Comparison of ENCODE assay signal across 25 cellular contexts in genomic region chr4:1554876-1555265, GRCh38.
A peak's percentile ranks its signal among the peaks of the same experiment; 100 is the strongest.
DNase-seq lines count a peak whose midpoint lies in the region; ATAC-seq, FAIRE-seq and TF ChIP-seq lines count a peak whose summit lies in the region.
"Had no signal": no experiment of that assay in that cellular context is flagged by ENCODE, and none has a peak within 500 bp of the region (broad histone marks: within the 10 kb centered on the region; RNA-seq: fewer than 3 reads in every experiment).

No MANE protein-coding gene starts in this region.

- no peak overlapping the region for H3K4me3 ChIP-seq in H1 (ENCODE audit: extremely low read depth in 1 of 4, insufficient read depth in 2 of 4, low read depth in 3 of 4, low read length in 4 of 4)
- H3K4me3 ChIP-seq: esophagus squamous epithelium, left ventricle myocardium inferior, upper lobe of left lung had no signal

- ATAC-seq in HG03378 (IDR thresholded peaks at IDR 0.05; ENCODE audit: unreplicated experiment): no peak

- no peaks in the 10 kb centered on the region; a peak in 1 of 4 replicates for H3K9me3 ChIP-seq in H1 (ENCODE audit: insufficient read depth in 2 of 2, low read depth in 1 of 2, low read length in 1 of 2)
- H3K9me3 ChIP-seq: esophagus squamous epithelium, left ventricle myocardium inferior, SK-N-SH, upper lobe of left lung had no signal

- no peak overlapping the region for H3K56ac ChIP-seq in H1 (replicated peaks; ENCODE audit: insufficient read length, low read depth, low read length)

- H2BK20ac ChIP-seq in H1 (ENCODE audit: low read length): no peak overlapping the region

- peak overlapping the region; percentile 68; the same call in 1 of the 2 replicates for H4K8ac ChIP-seq in H1 (ENCODE audit: extremely low read depth, insufficient read depth, low read length)

- CTCF ChIA-PET in H1 (lab: Charles Lee; ENCODE audit: partially characterized antibody): interaction anchor here (0.8 to 1.5 kb wide), 3 partner anchors 10 to 74 kb away, joined by 3 to 4 read pairs (median 3); no protein-coding TSS in a partner anchor

- no peaks in the 10 kb centered on the region for H3K79me1 ChIP-seq in H1 (ENCODE audit: low read depth, low read length)

- no peak overlapping the region for H2BK12ac ChIP-seq in H1 (ENCODE audit: low read depth, low read length)

- H3K79me2 ChIP-seq in H1 (ENCODE audit: control insufficient read depth in 1 of 2, insufficient read depth in 2 of 2, low read length in 2 of 2): no peaks in the 10 kb centered on the region

- H3K18ac ChIP-seq in H1 (ENCODE audit: extremely low read depth, low read length): no peak overlapping the region

- H4K20me1 ChIP-seq in H1 (replicated peaks in 1 of 2; ENCODE audit: control insufficient read depth in 1 of 2, insufficient read depth in 2 of 2, low read length in 2 of 2): no peaks in the 10 kb centered on the region

- TF ChIP-seq POLR2A in H1 (IDR thresholded peaks at IDR 0.05; ENCODE audit: control extremely low read depth in 1 of 2, low read depth in 2 of 2, low read length in 2 of 2): no peak

- no peak overlapping the region for H3K27ac ChIP-seq in H1 (ENCODE audit: low read depth, low read length)
- H3K27ac ChIP-seq: esophagus squamous epithelium, left ventricle myocardium inferior, upper lobe of left lung, WERI-Rb-1 had no signal

- H3K36me3 ChIP-seq in H1 (ENCODE audit: control insufficient read depth in 2 of 4, insufficient read depth in 4 of 4, low read length in 3 of 4): no peaks in the 10 kb centered on the region
- H3K36me3 ChIP-seq: esophagus squamous epithelium, left ventricle myocardium inferior, upper lobe of left lung, WERI-Rb-1 had no signal

- DNase-seq in NCI-H1092 treated with DMSO at 0.1 percent for 48 hours (lab: John Stamatoyannopoulos, UW) (peak; percentile 12), NCI-H1092 (lab: John Stamatoyannopoulos, UW) (no peak), NCI-H1105 treated with DMSO at 0.1 percent for 48 hours (lab: John Stamatoyannopoulos, UW) (peak; percentile 52), NCI-H345 (lab: John Stamatoyannopoulos, UW) (peak; percentile 94), H1 (ENCODE audit: low read depth in 1 of 2, low spot score in 2 of 2) (no peak), GM19240 (ENCODE audit: insufficient read length, low spot score) (no peak), ureter (ENCODE audit: low spot score) (no peak)
- DNase-seq: activated CD4-positive, alpha-beta T cell treated with anti-CD3 and anti-CD28 coated beads, Interleukin-2, amount 50 U/mL, for 1 hour; AML-193; aorta; CD8-positive, alpha-beta memory T cell; esophagus squamous epithelium; H9; hippocampal formation; left ventricle myocardium inferior; naive B cell; NCI-H1436 treated with DMSO at 0.1 percent for 48 hours; occipital lobe; SK-N-SH; T-helper 2 cell; WERI-Rb-1 had no signal

- no peak overlapping the region for H3K9ac ChIP-seq in H1 (replicated peaks in 1 of 4; ENCODE audit: extremely low read depth in 1 of 4, low read depth in 3 of 4, low read length in 3 of 4)
- H3K9ac ChIP-seq: SK-N-SH had no signal

- no peak overlapping the region for H4K5ac ChIP-seq in H1 (ENCODE audit: insufficient read length, low read depth, low read length)

- no peak overlapping the region for H2AK5ac ChIP-seq in H1 (ENCODE audit: low read depth, low read length)

- no peaks in the 10 kb centered on the region for H3K4me1 ChIP-seq in H1 (replicated peaks in 1 of 4; ENCODE audit: control insufficient read depth in 3 of 4, insufficient read depth in 4 of 4, low read length in 3 of 4)

- no peak overlapping the region for H3K4me2 ChIP-seq in H1 (ENCODE audit: insufficient read depth in 1 of 2, low read depth in 2 of 2, low read length in 2 of 2)
- H3K4me2 ChIP-seq: SK-N-SH had no signal

- no peak overlapping the region for H3K23ac ChIP-seq in H1 (ENCODE audit: insufficient read length)

- no peaks in the 10 kb centered on the region for H3K27me3 ChIP-seq in H1 (replicated peaks in 1 of 4; ENCODE audit: control insufficient read depth in 3 of 4, extremely low read depth in 1 of 4, insufficient read depth in 3 of 4, low read length in 3 of 4)

- TF ChIP-seq RAD21 in H1 (IDR thresholded peaks at IDR 0.05 in 1 of 2, conservative IDR thresholded peaks at IDR 0.05 in 1 of 2; ENCODE audit: low read depth in 2 of 2, low read length in 2 of 2): no peak

- FAIRE-seq in H1 (lab: Jason Lieb, UNC): no peak
- FAIRE-seq: frontal cortex, GM12891 had no signal

- no peak overlapping the region for H3K14ac ChIP-seq in H1 (ENCODE audit: insufficient read length)

- no peak for TF ChIP-seq EP300 in H1 (IDR thresholded peaks at IDR 0.05; ENCODE audit: borderline replicate concordance in 1 of 2, low read depth in 2 of 2, low read length in 2 of 2)

- no peaks in the 10 kb centered on the region for H3K23me2 ChIP-seq in H1 (ENCODE audit: low read depth, low read length)

- H2AFZ ChIP-seq in H1 (ENCODE audit: low read length): no peak overlapping the region

- H2BK15ac ChIP-seq in H1 (ENCODE audit: low read length): no peak overlapping the region

- no peak overlapping the region for H4K91ac ChIP-seq in H1 (replicated peaks; ENCODE audit: insufficient read length, low read length)

- no peak for TF ChIP-seq CTCF in H1 (IDR thresholded peaks at IDR 0.05; ENCODE audit: control extremely low read depth in 1 of 3, insufficient read depth in 1 of 3, low read depth in 1 of 3, low read length in 3 of 3)

- H2BK120ac ChIP-seq in H1 (replicated peaks; ENCODE audit: low read depth, low read length): no peak overlapping the region

- no peak overlapping the region for H3K4ac ChIP-seq in H1 (replicated peaks; ENCODE audit: insufficient read length, low read depth, low read length)

- 89% methylated on average over 13 of the region's 16 CpGs; no CpG with 5 or more reads in 1 of the 2 experiments for WGBS in H1 (ENCODE audit: extremely low coverage in 1 of 2, insufficient coverage in 1 of 2, insufficient read length in 1 of 2, insufficient replicate concordance in 2 of 2, low coverage in 1 of 2, low lambda C conversion rate in 2 of 2, missing lambda C conversion rate in 1 of 2), 2 experiments

- H2BK5ac ChIP-seq in H1 (ENCODE audit: low read depth, low read length): no peak overlapping the region

- POLR2A ChIA-PET in H1 (lab: Charles Lee; ENCODE audit: partially characterized antibody): no interaction called here

TF ChIP-seq in H1, 55 proteins besides CTCF, POLR2A, EP300 and RAD21:
- no peak for TF ChIP-seq BACH1 (IDR thresholded peaks at IDR 0.05; ENCODE audit: low read length)
- TF ChIP-seq FOSL1 (IDR thresholded peaks at IDR 0.05; ENCODE audit: insufficient read depth, low read depth, low read length): no peak
- no peak for TF ChIP-seq POU5F1 (IDR thresholded peaks at IDR 0.05; ENCODE audit: low read depth, low read length)
- TF ChIP-seq GTF2F1 (IDR thresholded peaks at IDR 0.05; ENCODE audit: borderline replicate concordance, low read depth, low read length): no peak
- no peak for TF ChIP-seq GABPA (IDR thresholded peaks at IDR 0.05; ENCODE audit: borderline replicate concordance, insufficient read depth, low read length)
- no peak for TF ChIP-seq RFX5 (IDR thresholded peaks at IDR 0.05; ENCODE audit: borderline replicate concordance, low read depth, low read length)
- TF ChIP-seq CBX8 (IDR thresholded peaks at IDR 0.05; ENCODE audit: borderline replicate concordance, low read depth, low read length): no peak

Comparison
In these comparisons a context has a peak if more than half of its experiments do, and no peak if none do; other contexts are left out.
1. DNase-seq: peak in NCI-H1092 treated with DMSO at 0.1 percent for 48 hours (single experiment), NCI-H1105 treated with DMSO at 0.1 percent for 48 hours (single experiment) and NCI-H345 (single experiment); none in NCI-H1092 (single experiment), H1 (0 of 2), GM19240 (single experiment) and ureter (single experiment).